Comparison of ENCODE assay signal across 1 cellular context in the genomic region with DNA sequence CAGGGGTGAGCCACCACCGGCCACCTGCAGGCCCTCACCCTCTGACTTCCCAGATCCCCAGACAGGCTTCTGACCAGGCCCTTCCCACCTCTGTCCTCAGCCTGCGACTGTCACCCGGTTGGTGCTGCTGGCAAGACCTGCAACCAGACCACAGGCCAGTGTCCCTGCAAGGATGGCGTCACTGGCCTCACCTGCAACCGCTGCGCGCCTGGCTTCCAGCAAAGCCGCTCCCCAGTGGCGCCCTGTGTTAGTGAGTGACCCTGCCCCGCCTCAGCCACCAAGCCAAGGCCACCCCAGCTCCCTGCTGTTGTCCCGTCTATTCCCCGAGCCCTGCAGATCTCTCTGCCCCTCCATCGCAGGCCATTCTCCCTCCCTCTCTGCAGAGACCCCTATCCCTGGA.
TF ChIP-seq lines count a peak whose summit lies in the region.

No MANE protein-coding gene starts in this region.

TF ChIP-seq in K562, 482 proteins besides CTCF, POLR2A, EP300 and RAD21:
- TF ChIP-seq POLR2G (IDR thresholded peaks at IDR 0.05; ENCODE audit: low read depth, low read length) = peak; percentile 45
- TF ChIP-seq ZBTB33 (CRISPR knock-in tag; IDR thresholded peaks at IDR 0.05) = peak; percentile 96
- no peak for TF ChIP-seq ILF3 (IDR thresholded peaks at IDR 0.05; ENCODE audit: borderline replicate concordance)
TF ChIP-seq in K562: peak in this region for 2.
